Comparison of ENCODE assay signal across 20 cellular contexts in the genomic region with DNA sequence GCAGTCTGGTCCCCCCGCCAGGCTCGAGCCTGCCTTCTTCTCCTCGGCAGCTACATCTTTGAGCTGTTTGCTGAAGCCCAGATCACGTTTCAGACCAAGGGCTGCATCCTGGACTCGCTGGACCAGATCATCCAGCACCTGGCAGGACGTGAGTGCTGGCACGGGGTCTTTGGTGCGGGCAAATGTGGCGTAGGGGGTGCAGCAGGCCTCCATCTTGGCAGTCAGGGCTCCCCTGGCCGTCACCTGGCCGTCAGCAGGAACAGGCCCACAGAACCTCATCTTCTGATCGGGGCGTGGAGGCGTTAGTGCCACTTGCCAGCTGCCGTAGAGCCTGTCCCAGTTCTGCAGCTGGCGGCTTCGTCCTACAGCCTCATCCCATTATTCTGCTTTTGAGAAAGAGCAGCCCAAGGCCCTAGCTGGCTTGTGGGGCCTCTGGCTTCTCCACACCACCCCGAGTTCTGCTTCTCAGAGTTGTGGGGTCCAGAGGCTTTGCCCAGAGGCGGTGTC. TPM values are rescaled to one million over a fixed set of nuclear protein-coding genes. Genes with fewer than 3 reads are reported as not detected.
A peak's percentile ranks its signal among the peaks of the same experiment; 100 is the strongest.
DNase-seq lines count a peak whose midpoint lies in the region; ATAC-seq and TF ChIP-seq lines count a peak whose summit lies in the region.
"Had no signal": no experiment of that assay in that cellular context is flagged by ENCODE, and none has a peak within 500 bp of the region (broad histone marks: within the 10 kb centered on the region; RNA-seq: fewer than 3 reads in every experiment).

No MANE protein-coding gene starts in this region.

- no peak for DNase-seq in Calu3
- DNase-seq in mesenchymal stem cell, result no peak
- no peak for DNase-seq in activated naive CD8-positive, alpha-beta T cell treated with anti-CD3 and anti-CD28 coated beads for 36 hours
- no peak for DNase-seq in sciatic nerve (ENCODE audit: low spot score)
- DNase-seq: 8988T, DMS79 treated with DMSO at 0.1 percent for 48 hours, Kasumi-1, MG63, NCI-H1048, NCI-H1436, NCI-H2029, NCI-H345, NCI-H524 treated with DMSO at 0.1 percent for 48 hours, RPMI8226 had no signal

- 96% methylated on average over 19 of the region's 19 CpGs for WGBS in mesenchymal stem cell

- H3K23ac ChIP-seq in mesenchymal stem cell (ENCODE audit: low read length in 2 of 2), result no peak overlapping the region

- H2BK5ac ChIP-seq in mesenchymal stem cell (ENCODE audit: low read depth, low read length, poor library complexity, severe bottlenecking), result no peak overlapping the region

- H3K36me3 Mint-ChIP-seq in Calu3 (ENCODE audit: insufficient read depth, unreplicated experiment), result peaks cover 81% of the 10 kb centered on the region
- H3K36me3 Mint-ChIP-seq in activated naive CD8-positive, alpha-beta T cell treated with anti-CD3 and anti-CD28 coated beads for 36 hours, result peaks cover 12% of the 10 kb centered on the region

- H3K4me3 Mint-ChIP-seq in Calu3 (ENCODE audit: low read depth, unreplicated experiment), result no peak overlapping the region
- no peak overlapping the region for H3K4me3 Mint-ChIP-seq in activated naive CD8-positive, alpha-beta T cell treated with anti-CD3 and anti-CD28 coated beads for 36 hours
- H3K4me3 Mint-ChIP-seq: CD14-positive monocyte had no signal

- CTCF ChIA-PET in Calu3 (lab: Charles Lee), result no interaction called here

- H4K91ac ChIP-seq in mesenchymal stem cell (ENCODE audit: low read length), result peak overlapping the region; percentile 34

- peak overlapping the region; percentile 56 for H3K27ac Mint-ChIP-seq in Calu3 (ENCODE audit: unreplicated experiment)
- no peak overlapping the region for H3K27ac Mint-ChIP-seq in activated naive CD8-positive, alpha-beta T cell treated with anti-CD3 and anti-CD28 coated beads for 36 hours
- H3K27ac Mint-ChIP-seq: CD14-positive monocyte had no signal

- no peaks in the 10 kb centered on the region for H3K27me3 ChIP-seq in mesenchymal stem cell (ENCODE audit: control insufficient read depth in 1 of 2, insufficient read depth in 1 of 2, low read length in 2 of 2)
- H3K27me3 ChIP-seq: MG63 had no signal

- ATAC-seq in HG03521 (IDR thresholded peaks at IDR 0.05; ENCODE audit: unreplicated experiment) (no peak), sciatic nerve (no peak)

- no peak overlapping the region for H3K4ac ChIP-seq in mesenchymal stem cell (ENCODE audit: low read depth in 1 of 2, low read length in 2 of 2)

- H2AK5ac ChIP-seq in mesenchymal stem cell (ENCODE audit: low read length, severe bottlenecking), result peak overlapping the region; percentile 27

- no peak for TF ChIP-seq CTCF in Calu3 (IDR thresholded peaks at IDR 0.05; ENCODE audit: unreplicated experiment)
- TF ChIP-seq CTCF in VCaP (conservative IDR thresholded peaks at IDR 0.05), result no peak

- H3K4me1 Mint-ChIP-seq in Calu3 (ENCODE audit: low read depth, unreplicated experiment), result peaks cover 31% of the 10 kb centered on the region
- peaks cover 3% of the 10 kb centered on the region for H3K4me1 Mint-ChIP-seq in activated naive CD8-positive, alpha-beta T cell treated with anti-CD3 and anti-CD28 coated beads for 36 hours

- intact Hi-C loops in Calu3 (cut with micrococcal nuclease; ENCODE audit: unreplicated experiment) (no loop called here), sciatic nerve (cut with DNase I) (no loop called here)

- no TSS peak for BruUV-seq in Calu3 (replicated peaks; lab: Mats Ljungman, UMichigan)

- no peaks in the 10 kb centered on the region for H3K27me3 Mint-ChIP-seq in Calu3 (ENCODE audit: unreplicated experiment)
- H3K27me3 Mint-ChIP-seq in activated naive CD8-positive, alpha-beta T cell treated with anti-CD3 and anti-CD28 coated beads for 36 hours, result no peaks in the 10 kb centered on the region
- H3K27me3 Mint-ChIP-seq: IgD-negative memory B cell had no signal

- H2BK15ac ChIP-seq in mesenchymal stem cell (ENCODE audit: low read depth, poor library complexity, severe bottlenecking), result peak overlapping the region; percentile 46

- no peaks in the 10 kb centered on the region for H3K9me3 ChIP-seq in mesenchymal stem cell (ENCODE audit: control insufficient read depth, low read length)

- H3K4me1 ChIP-seq in mesenchymal stem cell (ENCODE audit: control insufficient read depth, insufficient read depth, low read depth, low read length), result peaks cover 25% of the 10 kb centered on the region

- peaks cover 48 to 59% of the 10 kb centered on the region in 2 experiments for H3K36me3 ChIP-seq in mesenchymal stem cell (ENCODE audit: control insufficient read depth in 1 of 2, insufficient read depth in 2 of 2, low read depth in 1 of 2, low read length in 2 of 2)

- no peak overlapping the region for H2AFZ ChIP-seq in mesenchymal stem cell (ENCODE audit: low read depth, low read length)

- no peak overlapping the region for H3K9ac ChIP-seq in mesenchymal stem cell (ENCODE audit: low read length)

- H2BK120ac ChIP-seq in mesenchymal stem cell (ENCODE audit: low read depth, low read length), result no peak overlapping the region

- no peak overlapping the region for H4K8ac ChIP-seq in mesenchymal stem cell (ENCODE audit: low read length)

- H3K4me2 ChIP-seq in mesenchymal stem cell (ENCODE audit: low read length, poor library complexity, severe bottlenecking), result no peak overlapping the region

- H3K4me3 ChIP-seq in mesenchymal stem cell (ENCODE audit: insufficient read depth in 1 of 2, low read depth in 1 of 2, low read length in 2 of 2), result no peak overlapping the region
- H3K4me3 ChIP-seq: MG63 had no signal

- peaks cover 1% of the 10 kb centered on the region for H3K79me1 ChIP-seq in mesenchymal stem cell (replicated peaks; ENCODE audit: low read length, poor library complexity, severe bottlenecking)

- peak overlapping the region; percentile 18; the same call in 1 of the 2 replicates for H3K27ac ChIP-seq in VCaP
- H3K27ac ChIP-seq in mesenchymal stem cell (ENCODE audit: low read length, poor library complexity, severe bottlenecking), result no peak overlapping the region
- H3K27ac ChIP-seq: HL-60 had no signal

- H3K14ac ChIP-seq in mesenchymal stem cell (ENCODE audit: low read length in 2 of 2), result no peak overlapping the region

- H2BK12ac ChIP-seq in mesenchymal stem cell (ENCODE audit: low read length in 2 of 2), result peak overlapping the region in 1 of 2 experiments; percentile 11

- no peak overlapping the region for H3K18ac ChIP-seq in mesenchymal stem cell (ENCODE audit: low read depth in 1 of 2, low read length in 2 of 2)

- H3K9me3 Mint-ChIP-seq in Calu3 (ENCODE audit: low read depth, unreplicated experiment), result no peaks in the 10 kb centered on the region
- H3K9me3 Mint-ChIP-seq in activated naive CD8-positive, alpha-beta T cell treated with anti-CD3 and anti-CD28 coated beads for 36 hours, result no peaks in the 10 kb centered on the region
- H3K9me3 Mint-ChIP-seq: IgD-negative memory B cell had no signal

RNA-seq across cellular contexts. Expression of a gene that starts 16.6 kb away (rescaled TPM):
- not detected in 2 replicates for total RNA-seq in Calu3 (2022)
- 23.7 TPM for polyA plus RNA-seq in mesenchymal stem cell (2013, experiment 1 of 2)
- 23.9 TPM for polyA plus RNA-seq in mesenchymal stem cell (2013, experiment 2 of 2)
- total RNA-seq in activated naive CD8-positive, alpha-beta T cell treated with anti-CD3 and anti-CD28 coated beads for 36 hours, result not detected
- total RNA-seq in sciatic nerve, result 6.1 TPM
- total RNA-seq: H1 had no signal
- polyA plus RNA-seq: CD14-positive monocyte, IgD-negative memory B cell had no signal

RNA-seq across cellular contexts. Expression of a gene that starts 21.7 kb away (rescaled TPM):
- total RNA-seq in Calu3 (2022) (39.1 and 39.8 TPM in 2 replicates), sciatic nerve (34.1 TPM)
- 9.2 TPM for polyA plus RNA-seq in mesenchymal stem cell (2013, experiment 1 of 2)
- 9.3 TPM for polyA plus RNA-seq in mesenchymal stem cell (2013, experiment 2 of 2)
- 10 to 100 TPM; 43.9 to 44.8 TPM for total RNA-seq in activated naive CD8-positive, alpha-beta T cell treated with anti-CD3 and anti-CD28 coated beads for 36 hours

RNA-seq across cellular contexts. Expression of a gene that starts 26.6 kb away (rescaled TPM):
- total RNA-seq in Calu3 (2022) (2.0 and 2.3 TPM in 2 replicates), sciatic nerve (19.7 TPM)
- 11.7 TPM for polyA plus RNA-seq in mesenchymal stem cell (2013, experiment 1 of 2)
- 12.0 TPM for polyA plus RNA-seq in mesenchymal stem cell (2013, experiment 2 of 2)
- total RNA-seq in activated naive CD8-positive, alpha-beta T cell treated with anti-CD3 and anti-CD28 coated beads for 36 hours, result 10 to 100 TPM; 10.2 to 11.7 TPM

RNA-seq across cellular contexts. Expression of a gene that starts 27.9 kb away (rescaled TPM):
- 74.0 and 85.1 TPM in 2 replicates for total RNA-seq in Calu3 (2022)
- polyA plus RNA-seq in mesenchymal stem cell (2013, experiment 1 of 2), result 13.5 TPM
- polyA plus RNA-seq in mesenchymal stem cell (2013, experiment 2 of 2), result 14.0 TPM
- 10 to 100 TPM; 49.5 to 50.1 TPM for total RNA-seq in activated naive CD8-positive, alpha-beta T cell treated with anti-CD3 and anti-CD28 coated beads for 36 hours
- total RNA-seq in sciatic nerve, result 49.1 TPM

RNA-seq across cellular contexts. Expression of a gene that starts 28.0 kb away (rescaled TPM):
- total RNA-seq in Calu3 (2022), result 47.0 and 48.4 TPM in 2 replicates
- 11.5 TPM for polyA plus RNA-seq in mesenchymal stem cell (2013, experiment 1 of 2)
- polyA plus RNA-seq in mesenchymal stem cell (2013, experiment 2 of 2), result 11.8 TPM
- 10 to 100 TPM; 22.0 to 22.1 TPM for total RNA-seq in activated naive CD8-positive, alpha-beta T cell treated with anti-CD3 and anti-CD28 coated beads for 36 hours
- total RNA-seq in sciatic nerve, result 23.8 TPM
